In the genomic region with DNA sequence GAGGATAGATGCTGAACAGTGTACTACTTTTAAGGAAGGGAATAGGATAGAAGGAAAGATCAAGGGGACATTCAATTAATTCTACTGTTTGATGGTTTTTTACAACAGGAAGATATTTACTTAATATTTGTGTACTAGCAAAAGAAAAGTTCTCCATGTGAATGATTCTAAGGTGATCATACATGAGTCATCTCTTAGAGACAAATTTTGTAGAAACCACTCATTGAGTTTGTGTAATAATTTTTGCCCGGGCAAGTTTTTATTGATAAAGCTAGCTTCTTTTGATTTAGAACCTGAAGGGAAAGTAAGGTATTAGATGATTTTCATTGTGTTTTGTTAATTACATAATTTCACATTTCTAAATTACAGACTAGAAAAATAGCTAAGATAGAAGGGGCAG, we compare ENCODE assay signal across 20 cellular contexts.
DNase-seq lines count a peak whose midpoint lies in the region; ATAC-seq and TF ChIP-seq lines count a peak whose summit lies in the region.
"Had no signal": no experiment of that assay in that cellular context is flagged by ENCODE, and none has a peak within 500 bp of the region (broad histone marks: within the 10 kb centered on the region; RNA-seq: fewer than 3 reads in every experiment).

No MANE protein-coding gene starts in this region.

- TF ChIP-seq CTCF in MCF 10A (IDR thresholded peaks at IDR 0.05; ENCODE audit: unreplicated experiment) = no peak
- no peak for TF ChIP-seq CTCF in breast epithelium (IDR thresholded peaks at IDR 0.05)
- no peak for TF ChIP-seq CTCF in mammary epithelial cell (conservative IDR thresholded peaks at IDR 0.05 in 1 of 2, IDR thresholded peaks at IDR 0.05 in 1 of 2; ENCODE audit: extremely low read depth in 1 of 2, insufficient read depth in 1 of 2, low read depth in 1 of 2, low read length in 2 of 2)
- no peak for TF ChIP-seq CTCF in epithelial cell of esophagus (IDR thresholded peaks at IDR 0.05; ENCODE audit: insufficient read depth, low read depth, low read length, missing control alignments)
- no peak for TF ChIP-seq CTCF in foreskin keratinocyte (conservative IDR thresholded peaks at IDR 0.05)
- TF ChIP-seq CTCF in CD8-positive, alpha-beta T cell (IDR thresholded peaks at IDR 0.05) = no peak

- BruUV-seq in MCF 10A (replicated peaks; lab: Mats Ljungman, UMichigan) = no TSS peak
- no TSS peak for BruUV-seq in mammary epithelial cell (replicated peaks; lab: Mats Ljungman, UMichigan)

- dilution Hi-C loops in mammary epithelial cell (cut with HindIII; ENCODE audit: low sequenced_read_pairs) = no loop called here

- POLR2A ChIA-PET in MCF 10A (lab: Yijun Ruan, JAX) = interaction anchor here (0.7 kb wide), 1 partner anchor 23 kb away, joined by 4 read pairs; no protein-coding TSS in a partner anchor
- POLR2A ChIA-PET in CD8-positive, alpha-beta T cell (lab: Charles Lee) = no interaction called here

- peaks cover 0 to 4% of the 10 kb centered on the region in 2 donors for H3K27me3 ChIP-seq in breast epithelium
- H3K27me3 ChIP-seq in mammary epithelial cell (ENCODE audit: insufficient read depth, low read length) = no peaks in the 10 kb centered on the region
- no peaks in the 10 kb centered on the region for H3K27me3 ChIP-seq in foreskin keratinocyte
- H3K27me3 ChIP-seq in CD8-positive, alpha-beta T cell (ENCODE audit: insufficient read depth, low read length) = no peaks in the 10 kb centered on the region
- H3K27me3 ChIP-seq: BLaER1 treated with 17β-estradiol and CSF1 and Interleukin-3, amounts not matched to agents 10 nM and 100 nM had no signal

- DNase-seq in MCF 10A (ENCODE audit: unreplicated experiment) = no peak
- DNase-seq in breast epithelium (ENCODE audit: low spot score in 2 of 2) = no peak
- DNase-seq in mammary epithelial cell = peak; percentile 32
- peak; percentile 51 for DNase-seq in epithelial cell of esophagus (ENCODE audit: low read depth)
- DNase-seq in foreskin keratinocyte = peak; percentile 20 to 44
- DNase-seq in CD8-positive, alpha-beta T cell = no peak
- DNase-seq in NOMO-1 treated with dmso at 0.1 percent for 144 hours (lab: John Stamatoyannopoulos, UW; ENCODE audit: unreplicated experiment) = no peak
- DNase-seq: AML-193; Caco-2; Calu3; CD4-positive, alpha-beta memory T cell; CD4-positive, CD25-positive, alpha-beta regulatory T cell; DMS79 treated with DMSO at 0.1 percent for 48 hours; GF-D8 had no signal

- no peak overlapping the region for H3K27ac ChIP-seq in breast epithelium
- H3K27ac ChIP-seq in mammary epithelial cell (ENCODE audit: insufficient read depth, low read depth, low read length) = peak overlapping the region; percentile 80
- no peak overlapping the region for H3K27ac ChIP-seq in foreskin keratinocyte
- H3K27ac ChIP-seq in CD8-positive, alpha-beta T cell (ENCODE audit: low read depth, low read length) = no peak overlapping the region
- H3K27ac ChIP-seq: 22Rv1; A549; BLaER1 treated with 17β-estradiol and CSF1 and Interleukin-3, amounts not matched to agents 10 nM and 100 nM; C4-2B had no signal

- CTCF ChIA-PET in MCF 10A (lab: Yijun Ruan, JAX) = interaction anchor here (0.6 kb wide), 1 partner anchor 70 kb away, joined by 4 read pairs; no protein-coding TSS in a partner anchor
- CTCF ChIA-PET in mammary epithelial cell (lab: Charles Lee; ENCODE audit: low non-redundant PET) = no interaction called here
- CTCF ChIA-PET in CD8-positive, alpha-beta T cell (lab: Charles Lee) = no interaction called here

- H4K20me1 ChIP-seq in mammary epithelial cell (ENCODE audit: insufficient read depth, low read length) = no peaks in the 10 kb centered on the region
- H4K20me1 ChIP-seq: BLaER1 treated with 17β-estradiol and CSF1 and Interleukin-3, amounts not matched to agents 10 nM and 100 nM had no signal

- no peak for TF ChIP-seq POLR2A in breast epithelium (IDR thresholded peaks at IDR 0.05)

- peak overlapping the region; percentile 79 for H3K4me2 ChIP-seq in mammary epithelial cell (ENCODE audit: insufficient read depth, low read depth, low read length)
- H3K4me2 ChIP-seq: A549; BLaER1 treated with 17β-estradiol and CSF1 and Interleukin-3, amounts not matched to agents 10 nM and 100 nM had no signal

- peaks cover 0 to 18% of the 10 kb centered on the region in 2 donors for H3K9me3 ChIP-seq in breast epithelium
- peaks cover 3% of the 10 kb centered on the region for H3K9me3 ChIP-seq in mammary epithelial cell (replicated peaks; ENCODE audit: insufficient read depth, low read length)
- H3K9me3 ChIP-seq in CD8-positive, alpha-beta T cell (ENCODE audit: low read length) = no peaks in the 10 kb centered on the region
- H3K9me3 ChIP-seq: A549 had no signal

- 46% methylated on average over 1 of the region's 1 CpG for WGBS in mammary epithelial cell (ENCODE audit: low coverage, missing lambda C conversion rate)

- intact Hi-C loops in MCF 10A (cut with micrococcal nuclease) (no loop called here), breast epithelium (cut with DNase I; ENCODE audit: low total_unique reads) (no loop called here), mammary epithelial cell (cut with micrococcal nuclease) (no loop called here)
- intact Hi-C loops in CD8-positive, alpha-beta T cell (cut with DNase I, micrococcal nuclease) = no loop called here

- peaks cover 7% of the 10 kb centered on the region for H3K4me1 Mint-ChIP-seq in MCF 10A (ENCODE audit: insufficient read depth, unreplicated experiment)
- H3K4me1 Mint-ChIP-seq in CD8-positive, alpha-beta T cell (ENCODE audit: low read depth) = no peaks in the 10 kb centered on the region
- H3K4me1 Mint-ChIP-seq: B cell; CD4-positive, alpha-beta memory T cell; CD4-positive, CD25-positive, alpha-beta regulatory T cell had no signal

- no peaks in the 10 kb centered on the region for H3K36me3 Mint-ChIP-seq in MCF 10A (ENCODE audit: insufficient read depth, unreplicated experiment)
- no peaks in the 10 kb centered on the region for H3K36me3 Mint-ChIP-seq in CD8-positive, alpha-beta T cell
- H3K36me3 Mint-ChIP-seq: CD4-positive, alpha-beta memory T cell; CD4-positive, CD25-positive, alpha-beta regulatory T cell had no signal

- in situ Hi-C loops in mammary epithelial cell (cut with MboI; ENCODE audit: low sequenced_read_pairs in 2 of 2) = no loop called here

- no peaks in the 10 kb centered on the region for H3K36me3 ChIP-seq in breast epithelium
- no peaks in the 10 kb centered on the region for H3K36me3 ChIP-seq in mammary epithelial cell (ENCODE audit: insufficient read depth, low read length)
- H3K36me3 ChIP-seq in CD8-positive, alpha-beta T cell (ENCODE audit: insufficient read depth, low read length) = no peaks in the 10 kb centered on the region
- H3K36me3 ChIP-seq: BLaER1 treated with 17β-estradiol and CSF1 and Interleukin-3, amounts not matched to agents 10 nM and 100 nM had no signal

- H3K27me3 Mint-ChIP-seq in MCF 10A (ENCODE audit: insufficient read depth, unreplicated experiment) = peaks cover 34% of the 10 kb centered on the region
- no peaks in the 10 kb centered on the region for H3K27me3 Mint-ChIP-seq in CD8-positive, alpha-beta T cell (ENCODE audit: low read depth)
- H3K27me3 Mint-ChIP-seq: B cell; CD4-positive, CD25-positive, alpha-beta regulatory T cell had no signal

- peaks cover 19% of the 10 kb centered on the region for H3K9me3 Mint-ChIP-seq in MCF 10A (ENCODE audit: unreplicated experiment)
- peaks cover 9% of the 10 kb centered on the region for H3K9me3 Mint-ChIP-seq in CD8-positive, alpha-beta T cell

- H3K4me1 ChIP-seq in breast epithelium (no peaks in the 10 kb centered on the region), mammary epithelial cell (ENCODE audit: insufficient read depth, low read length) (peaks cover 7% of the 10 kb centered on the region), foreskin keratinocyte (no peaks in the 10 kb centered on the region)
- no peaks in the 10 kb centered on the region for H3K4me1 ChIP-seq in CD8-positive, alpha-beta T cell (ENCODE audit: insufficient read depth, low read length)
- H3K4me1 ChIP-seq: A549; BLaER1 treated with 17β-estradiol and CSF1 and Interleukin-3, amounts not matched to agents 10 nM and 100 nM; Caco-2 had no signal

- peak overlapping the region; percentile 44 for H2AFZ ChIP-seq in mammary epithelial cell (ENCODE audit: low read depth, low read length)

- H3K27ac Mint-ChIP-seq in MCF 10A (ENCODE audit: low read depth, unreplicated experiment) = peak overlapping the region; percentile 46
- no peak overlapping the region for H3K27ac Mint-ChIP-seq in CD8-positive, alpha-beta T cell
- H3K27ac Mint-ChIP-seq: B cell; CD4-positive, alpha-beta memory T cell; CD4-positive, CD25-positive, alpha-beta regulatory T cell had no signal

- no peak overlapping the region for H3K4me3 Mint-ChIP-seq in MCF 10A (ENCODE audit: unreplicated experiment)
- H3K4me3 Mint-ChIP-seq in CD8-positive, alpha-beta T cell = no peak overlapping the region
- H3K4me3 Mint-ChIP-seq: B cell; CD4-positive, alpha-beta memory T cell; CD4-positive, CD25-positive, alpha-beta regulatory T cell had no signal

- ATAC-seq in foreskin keratinocyte (no peak), HG02678 (IDR thresholded peaks at IDR 0.05; ENCODE audit: unreplicated experiment) (no peak)
- no peak for ATAC-seq in CD8-positive, alpha-beta T cell
- ATAC-seq: A549 had no signal

- no peaks in the 10 kb centered on the region for H3K79me2 ChIP-seq in mammary epithelial cell (ENCODE audit: insufficient read depth, low read length)

- no peak overlapping the region for H3K9ac ChIP-seq in mammary epithelial cell (ENCODE audit: insufficient read depth, low read length)
- H3K9ac ChIP-seq: BLaER1 treated with 17β-estradiol and CSF1 and Interleukin-3, amounts not matched to agents 10 nM and 100 nM had no signal

- H3K4me3 ChIP-seq in breast epithelium (no peak overlapping the region), mammary epithelial cell (replicated peaks in 1 of 3; ENCODE audit: insufficient read depth in 1 of 3, low read depth in 2 of 3, low read length in 3 of 3) (peak overlapping the region in 1 of 3 experiments; percentile 34), epithelial cell of esophagus (ENCODE audit: low read length) (no peak overlapping the region)
- no peak overlapping the region for H3K4me3 ChIP-seq in CD8-positive, alpha-beta T cell (ENCODE audit: low read depth, low read length)
- H3K4me3 ChIP-seq: A549; BLaER1 treated with 17β-estradiol and CSF1 and Interleukin-3, amounts not matched to agents 10 nM and 100 nM had no signal

Comparison
In these comparisons a context has a peak if more than half of its experiments do, and no peak if none do; other contexts are left out.
1. DNase-seq: peak in mammary epithelial cell (single experiment), epithelial cell of esophagus (single experiment) and foreskin keratinocyte (2 of 2); none in MCF 10A (single experiment), breast epithelium (0 of 2), CD8-positive, alpha-beta T cell (0 of 7) and NOMO-1 treated with dmso at 0.1 percent for 144 hours (single experiment).